Comparison of ENCODE assay signal across 8 cellular contexts in the genomic region with DNA sequence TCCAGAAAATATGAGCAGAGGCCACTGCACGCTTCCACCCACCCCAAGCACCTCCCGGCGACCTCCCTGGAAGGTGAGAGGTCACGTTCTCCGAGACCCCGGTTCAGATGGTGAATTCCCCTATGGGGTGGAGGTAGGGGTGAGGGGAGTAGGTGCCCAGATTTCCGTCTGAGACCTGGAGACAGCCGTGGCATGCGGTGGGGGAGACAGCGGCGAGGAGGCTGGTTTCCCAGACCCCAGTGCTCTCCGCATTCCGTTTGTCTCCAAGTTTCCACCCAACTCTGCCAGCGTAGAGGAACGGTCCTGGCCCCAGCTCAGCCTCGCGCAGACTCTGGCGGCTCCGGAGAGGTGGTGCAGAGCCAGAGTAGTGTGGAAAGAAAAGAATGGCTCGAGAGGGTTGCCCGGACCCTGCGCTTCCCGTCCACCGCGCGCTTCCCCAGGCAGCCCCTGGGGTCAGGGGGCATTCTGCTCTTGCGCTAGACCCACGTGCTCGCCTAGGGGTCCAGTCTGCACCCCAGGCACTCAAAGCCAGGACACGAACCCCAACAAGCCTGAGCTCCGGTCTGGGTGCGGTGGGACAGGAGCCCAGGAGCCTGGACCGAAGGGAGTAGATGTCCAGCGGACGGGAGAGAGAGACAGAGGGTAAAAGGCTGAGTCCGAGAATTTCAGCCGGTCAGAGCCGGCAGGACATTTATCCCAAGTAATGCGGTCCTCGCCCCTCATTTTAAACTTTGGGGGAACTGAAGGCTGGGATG. TPM values are rescaled to one million over a fixed set of nuclear protein-coding genes. Genes with fewer than 3 reads are reported as not detected.
DNase-seq lines count a peak whose midpoint lies in the region; ATAC-seq lines count a peak whose summit lies in the region.

No MANE protein-coding gene starts in this region.

- H3K27me3 Mint-ChIP-seq in activated CD8-positive, alpha-beta T cell treated with anti-CD3 and anti-CD28 coated beads, Interleukin-2, amount 10 ng/mL, durations not matched to agents 7 days and 5 days (ENCODE audit: low read depth): peaks cover 68% of the 10 kb centered on the region

- no peaks in the 10 kb centered on the region for H3K36me3 Mint-ChIP-seq in activated CD8-positive, alpha-beta T cell treated with anti-CD3 and anti-CD28 coated beads, Interleukin-2, amount 10 ng/mL, durations not matched to agents 7 days and 5 days (ENCODE audit: low read depth)

- H3K4me3 Mint-ChIP-seq in activated CD8-positive, alpha-beta T cell treated with anti-CD3 and anti-CD28 coated beads, Interleukin-2, amount 10 ng/mL, durations not matched to agents 7 days and 5 days: peak overlapping the region; percentile 54

- POLR2A ChIA-PET in activated CD8-positive, alpha-beta T cell treated with anti-CD3 and anti-CD28 coated beads, Interleukin-2, amount 10 ng/mL, durations not matched to agents 7 days and 5 days (lab: Charles Lee): no interaction called here

- CTCF ChIA-PET in activated CD8-positive, alpha-beta T cell treated with anti-CD3 and anti-CD28 coated beads, Interleukin-2, amount 10 ng/mL, durations not matched to agents 7 days and 5 days (lab: Charles Lee): interaction anchor here (0.7 kb wide), 1 partner anchor 242 kb away, joined by 3 read pairs; no protein-coding TSS in a partner anchor

- H3K27ac Mint-ChIP-seq in activated CD8-positive, alpha-beta T cell treated with anti-CD3 and anti-CD28 coated beads, Interleukin-2, amount 10 ng/mL, durations not matched to agents 7 days and 5 days: no peak overlapping the region

- no peaks in the 10 kb centered on the region for H3K36me3 ChIP-seq in neuron (ENCODE audit: insufficient read depth, low read length)

- H3K4me3 ChIP-seq in neuron (ENCODE audit: low read length): peak overlapping the region; percentile 94

- no peaks in the 10 kb centered on the region for H3K9me3 Mint-ChIP-seq in activated CD8-positive, alpha-beta T cell treated with anti-CD3 and anti-CD28 coated beads, Interleukin-2, amount 10 ng/mL, durations not matched to agents 7 days and 5 days (ENCODE audit: insufficient read depth)

- DNase-seq in Right ventricle myocardium inferior (ENCODE audit: missing footprints) (peak; percentile 81), cardiac septum (ENCODE audit: low spot score) (no peak), globus pallidus (ENCODE audit: low spot score) (peak; percentile 83), MV-4-11 (lab: John Stamatoyannopoulos, UW) (no peak)
- no peak for DNase-seq in activated CD8-positive, alpha-beta T cell treated with anti-CD3 and anti-CD28 coated beads, Interleukin-2, amount 10 ng/mL, durations not matched to agents 7 days and 5 days

- intact Hi-C loops in Right ventricle myocardium inferior (cut with DNase I): loop anchor here (5.0 kb wide), 4 partner anchors 81 to 196 kb away; partner anchors contain the start of gene TEKT3
- intact Hi-C loops in cardiac septum (cut with DNase I): loop anchor here (1.0 to 5.0 kb wide), 5 partner anchors 28 to 241 kb away; partner anchors contain the start of gene TEKT3

- ATAC-seq in Right ventricle myocardium inferior (peak; percentile 21), HG03139 (IDR thresholded peaks at IDR 0.05; ENCODE audit: unreplicated experiment) (no peak), HG03108 (IDR thresholded peaks at IDR 0.05; ENCODE audit: unreplicated experiment) (no peak)
- peak; percentile 12 for ATAC-seq in activated CD8-positive, alpha-beta T cell treated with anti-CD3 and anti-CD28 coated beads, Interleukin-2, amount 10 ng/mL, durations not matched to agents 7 days and 5 days

- peaks cover 19% of the 10 kb centered on the region for H3K4me1 ChIP-seq in neuron (ENCODE audit: insufficient read depth, low read length)

- peaks cover 33% of the 10 kb centered on the region for H3K4me1 Mint-ChIP-seq in activated CD8-positive, alpha-beta T cell treated with anti-CD3 and anti-CD28 coated beads, Interleukin-2, amount 10 ng/mL, durations not matched to agents 7 days and 5 days (ENCODE audit: low read depth)

- H3K9me3 ChIP-seq in neuron (ENCODE audit: low read length): no peaks in the 10 kb centered on the region

- H3K27me3 ChIP-seq in neuron (ENCODE audit: insufficient read depth, low read length): peaks cover 28% of the 10 kb centered on the region

- H2AFZ ChIP-seq in neuron (ENCODE audit: low read depth, low read length): peak overlapping the region; percentile 99

RNA-seq across cellular contexts. Expression of gene PMP22, which starts 3.9 kb away (rescaled TPM):
- total RNA-seq in Right ventricle myocardium inferior: 198 TPM
- total RNA-seq in cardiac septum: 91.8 TPM
- total RNA-seq in activated CD8-positive, alpha-beta T cell treated with anti-CD3 and anti-CD28 coated beads, Interleukin-2, amount 10 ng/mL, durations not matched to agents 7 days and 5 days: not detected

Comparison
In these comparisons a context has a peak if more than half of its experiments do, and no peak if none do; other contexts are left out.
1. DNase-seq: peak in Right ventricle myocardium inferior (single experiment) and globus pallidus (single experiment); none in cardiac septum (single experiment), activated CD8-positive, alpha-beta T cell treated with anti-CD3 and anti-CD28 coated beads, Interleukin-2, amount 10 ng/mL, durations not matched to agents 7 days and 5 days (single experiment) and MV-4-11 (single experiment).
2. ATAC-seq: peak in Right ventricle myocardium inferior (single experiment) and activated CD8-positive, alpha-beta T cell treated with anti-CD3 and anti-CD28 coated beads, Interleukin-2, amount 10 ng/mL, durations not matched to agents 7 days and 5 days (single experiment); none in HG03139 (single experiment) and HG03108 (single experiment).
3. RNA of gene PMP22, which starts 3.9 kb away (total RNA-seq): 198 TPM in Right ventricle myocardium inferior (single experiment) and 91.8 TPM in cardiac septum (single experiment); not detected in activated CD8-positive, alpha-beta T cell treated with anti-CD3 and anti-CD28 coated beads, Interleukin-2, amount 10 ng/mL, durations not matched to agents 7 days and 5 days; every median in the first group is over 10 times any median in the second.